Comparison of ENCODE assay signal across 8 cellular contexts in the genomic region with DNA sequence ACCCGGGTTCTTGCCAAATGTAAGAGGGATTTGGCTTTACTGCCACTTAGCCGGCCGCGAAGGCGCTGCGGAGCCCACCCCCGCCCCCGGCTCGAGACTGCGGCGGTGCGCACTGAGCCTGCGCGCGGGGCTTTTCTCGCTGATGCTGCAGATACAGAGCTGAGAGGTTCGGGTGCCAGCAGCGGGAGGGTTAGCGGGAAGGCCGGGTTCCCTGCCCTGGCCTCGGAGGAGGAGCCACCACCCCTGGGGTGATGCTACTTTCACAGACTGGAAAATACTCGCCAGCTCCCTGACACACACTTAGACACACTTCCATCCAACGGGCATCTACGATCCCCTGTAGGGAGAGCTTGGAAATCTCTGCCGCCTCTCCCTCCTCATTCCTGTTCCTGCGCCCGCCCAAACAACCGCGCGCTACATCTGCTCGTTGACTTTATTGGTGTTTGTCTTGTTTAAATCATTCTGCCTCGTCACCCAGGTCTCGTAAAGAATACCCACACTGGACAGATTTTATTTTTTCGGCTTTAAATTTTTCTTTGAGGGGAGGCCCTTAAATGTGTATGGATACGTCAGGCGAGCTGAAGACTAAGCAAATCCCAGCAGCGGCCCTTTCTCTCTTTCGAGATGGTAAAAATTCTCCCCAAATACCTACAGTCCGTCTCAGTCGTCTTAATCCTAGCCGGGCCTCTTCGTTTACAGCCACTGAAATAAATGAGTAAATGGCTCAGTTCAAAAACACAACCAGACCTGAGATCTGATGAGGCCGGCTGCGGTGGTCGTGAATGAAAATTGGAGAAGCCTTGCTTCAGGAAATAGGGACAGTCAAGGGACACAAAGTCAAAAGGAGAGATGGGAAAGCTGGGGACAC. TPM values are rescaled to one million over a fixed set of nuclear protein-coding genes. Genes with fewer than 3 reads are reported as not detected.
DNase-seq lines count a peak whose midpoint lies in the region; ATAC-seq and TF ChIP-seq lines count a peak whose summit lies in the region.

No MANE protein-coding gene starts in this region.

- TF ChIP-seq POLR2A in suprapubic skin (IDR thresholded peaks at IDR 0.05) = no peak

- TF ChIP-seq CTCF in colonic mucosa (IDR thresholded peaks at IDR 0.05) = no peak
- TF ChIP-seq CTCF in suprapubic skin (IDR thresholded peaks at IDR 0.05) = no peak

- no peak for TF ChIP-seq EP300 in suprapubic skin (IDR thresholded peaks at IDR 0.05)

- peak overlapping the region; percentile 36 for H3K4me3 ChIP-seq in colonic mucosa
- H3K4me3 ChIP-seq in suprapubic skin = peak overlapping the region; percentile 74

- H3K36me3 ChIP-seq in colonic mucosa (no peaks in the 10 kb centered on the region), suprapubic skin (no peaks in the 10 kb centered on the region)

- ATAC-seq in GM19351 (IDR thresholded peaks at IDR 0.05; ENCODE audit: unreplicated experiment) = no peak

- H3K9me3 ChIP-seq in colonic mucosa (no peaks in the 10 kb centered on the region), suprapubic skin (no peaks in the 10 kb centered on the region)

- 4% methylated on average over 31 of the region's 45 CpGs for WGBS in suprapubic skin

- intact Hi-C loops in colonic mucosa (cut with DNase I) = no loop called here

- H3K27me3 ChIP-seq in colonic mucosa = peaks cover 50% of the 10 kb centered on the region
- H3K27me3 ChIP-seq in suprapubic skin = peaks cover 42% of the 10 kb centered on the region

- DNase-seq in EH (ENCODE audit: low read depth) (peak; percentile 20), NCI-H1105 (lab: John Stamatoyannopoulos, UW) (peak; percentile 29), colonic mucosa (peak; percentile 49), left kidney (ENCODE audit: low read depth, low spot score) (peak; percentile 85), suprapubic skin (ENCODE audit: low spot score in 2 of 2) (no peak), OCI-M2 (lab: John Stamatoyannopoulos, UW; ENCODE audit: unreplicated experiment) (no peak)
- no peak for DNase-seq in activated effector memory CD4-positive, alpha-beta T cell treated with Interleukin-2 at 50 U/mL for 16 hours

- H3K4me1 ChIP-seq in colonic mucosa (peaks cover 5% of the 10 kb centered on the region), suprapubic skin (peaks cover 55% of the 10 kb centered on the region)

- peak overlapping the region; percentile 40 to 43 for H3K9ac ChIP-seq in colonic mucosa (ENCODE audit: low read depth in 2 of 2, low read length in 2 of 2)

- H3K27ac ChIP-seq in colonic mucosa (peak overlapping the region; percentile 62), suprapubic skin (peak overlapping the region; percentile 65)

RNA-seq across cellular contexts. Expression of a gene that starts 1.9 kb away (rescaled TPM):
- total RNA-seq in colonic mucosa (10 to 100 TPM in 1 of 2 donors, 1 to 10 TPM in 1; 4.7 to 18.0 TPM), suprapubic skin (10 to 100 TPM; 38.1 to 70.0 (median 44.0) TPM)

Comparison
In these comparisons a context has a peak if more than half of its experiments do, and no peak if none do; other contexts are left out.
1. DNase-seq: peak in EH (single experiment), NCI-H1105 (single experiment), colonic mucosa (single experiment) and left kidney (single experiment); none in suprapubic skin (0 of 2), activated effector memory CD4-positive, alpha-beta T cell treated with Interleukin-2 at 50 U/mL for 16 hours (single experiment) and OCI-M2 (single experiment).